In the genomic region with DNA sequence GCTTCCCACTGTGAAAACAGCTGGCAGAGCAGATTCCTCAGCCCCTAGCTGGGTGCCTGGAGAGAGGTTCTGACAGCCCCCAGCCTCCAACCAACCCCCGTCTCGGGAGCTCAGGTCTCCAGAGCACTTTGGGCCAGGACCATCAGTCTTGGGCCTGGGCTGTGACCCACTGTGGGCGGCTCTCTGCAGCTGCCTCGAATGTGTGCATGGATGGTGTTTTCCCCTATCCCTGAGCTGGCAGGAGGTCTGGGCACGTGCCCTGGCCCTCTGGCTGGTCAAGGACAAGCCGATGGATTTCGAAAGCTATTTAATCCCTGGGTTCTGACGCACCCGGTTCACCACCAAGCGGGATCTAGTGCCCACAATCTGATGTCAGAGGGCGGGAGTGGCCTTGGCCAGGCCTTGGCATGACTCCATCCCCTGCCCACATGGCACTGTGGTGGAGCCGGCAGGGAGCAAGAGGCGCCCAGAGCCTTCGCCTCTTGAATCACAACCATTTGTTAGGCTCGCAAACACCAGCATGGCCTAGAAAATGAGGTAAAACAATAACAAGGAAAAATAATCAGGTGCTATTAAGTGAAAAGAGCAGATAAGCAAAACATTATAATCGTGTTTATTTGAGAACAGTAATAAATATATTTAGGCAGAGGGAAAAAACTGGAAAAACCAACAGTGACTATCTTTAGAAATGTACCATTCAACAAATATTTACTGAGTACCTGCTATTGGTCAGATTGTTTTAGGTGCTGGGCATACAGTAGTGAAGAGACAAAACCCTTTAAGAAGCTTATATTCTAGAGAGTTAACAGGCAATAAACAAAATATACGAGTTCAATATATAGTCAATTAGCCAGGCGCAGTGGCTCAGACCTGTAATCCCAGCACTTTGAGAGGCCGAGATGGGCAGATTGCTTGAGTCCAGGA, we compare ENCODE assay signal across 1 cellular context.
TF ChIP-seq lines count a peak whose summit lies in the region.

No MANE protein-coding gene starts in this region.

TF ChIP-seq in HepG2, 621 proteins besides CTCF, POLR2A, EP300 and RAD21 (continued from another document and continues in another):
- TF ChIP-seq ZNF318 (CRISPR knock-in tag; IDR thresholded peaks at IDR 0.05), result peak; percentile 71; the same call in 1 of the 2 replicates
- peak; percentile 24; the same call in 1 of the 2 replicates for TF ChIP-seq SP5 (CRISPR knock-in tag; IDR thresholded peaks at IDR 0.05; ENCODE audit: borderline replicate concordance, low read depth)
- no peak for TF ChIP-seq ATRX (CRISPR knock-in tag; IDR thresholded peaks at IDR 0.05; ENCODE audit: borderline replicate concordance)
- no peak for TF ChIP-seq SMARCE1 (IDR thresholded peaks at IDR 0.05; ENCODE audit: borderline replicate concordance)
- no peak for TF ChIP-seq SUZ12 (IDR thresholded peaks at IDR 0.05; ENCODE audit: low read depth, low read length)
- TF ChIP-seq ZNF331 (CRISPR knock-in tag; IDR thresholded peaks at IDR 0.05), result 0 out of 2 replicates have a peak, but pooled peaks have one; percentile 26
- TF ChIP-seq ZNF446 (CRISPR knock-in tag; IDR thresholded peaks at IDR 0.05), result no peak
- TF ChIP-seq PRDM4 (CRISPR knock-in tag; IDR thresholded peaks at IDR 0.05; ENCODE audit: borderline replicate concordance), result no peak; the same call in 1 of the 2 replicates
- TF ChIP-seq ZNF563 (CRISPR knock-in tag; IDR thresholded peaks at IDR 0.05), result no peak
- no peak for TF ChIP-seq ZNF766 (CRISPR knock-in tag; IDR thresholded peaks at IDR 0.05; ENCODE audit: borderline replicate concordance)
- TF ChIP-seq MAZ (IDR thresholded peaks at IDR 0.05; ENCODE audit: borderline replicate concordance, low read depth, low read length), result no peak
- no peak for TF ChIP-seq MAZ (CRISPR knock-in tag; IDR thresholded peaks at IDR 0.05; ENCODE audit: low read depth)
- TF ChIP-seq ZNF547 (CRISPR knock-in tag; IDR thresholded peaks at IDR 0.05), result no peak
- TF ChIP-seq ZSCAN29 (CRISPR knock-in tag; conservative IDR thresholded peaks at IDR 0.05), result no peak
- TF ChIP-seq, protein P1, sequence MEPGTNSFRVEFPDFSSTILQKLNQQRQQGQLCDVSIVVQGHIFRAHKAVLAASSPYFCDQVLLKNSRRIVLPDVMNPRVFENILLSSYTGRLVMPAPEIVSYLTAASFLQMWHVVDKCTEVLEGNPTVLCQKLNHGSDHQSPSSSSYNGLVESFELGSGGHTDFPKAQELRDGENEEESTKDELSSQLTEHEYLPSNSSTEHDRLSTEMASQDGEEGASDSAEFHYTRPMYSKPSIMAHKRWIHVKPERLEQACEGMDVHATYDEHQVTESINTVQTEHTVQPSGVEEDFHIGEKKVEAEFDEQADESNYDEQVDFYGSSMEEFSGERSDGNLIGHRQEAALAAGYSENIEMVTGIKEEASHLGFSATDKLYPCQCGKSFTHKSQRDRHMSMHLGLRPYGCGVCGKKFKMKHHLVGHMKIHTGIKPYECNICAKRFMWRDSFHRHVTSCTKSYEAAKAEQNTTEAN (CRISPR knock-in tag; conservative IDR thresholded peaks at IDR 0.05), result no peak
- TF ChIP-seq MEIS2 (CRISPR knock-in tag; IDR thresholded peaks at IDR 0.05), result no peak
- TF ChIP-seq GPBP1L1 (CRISPR knock-in tag; IDR thresholded peaks at IDR 0.05), result no peak
- no peak for TF ChIP-seq ZNF343 (CRISPR knock-in tag; IDR thresholded peaks at IDR 0.05)
- no peak for TF ChIP-seq MXI1 (IDR thresholded peaks at IDR 0.05; ENCODE audit: borderline replicate concordance, low read depth, low read length)
- TF ChIP-seq NFRKB (IDR thresholded peaks at IDR 0.05), result no peak
- TF ChIP-seq, protein P2, sequence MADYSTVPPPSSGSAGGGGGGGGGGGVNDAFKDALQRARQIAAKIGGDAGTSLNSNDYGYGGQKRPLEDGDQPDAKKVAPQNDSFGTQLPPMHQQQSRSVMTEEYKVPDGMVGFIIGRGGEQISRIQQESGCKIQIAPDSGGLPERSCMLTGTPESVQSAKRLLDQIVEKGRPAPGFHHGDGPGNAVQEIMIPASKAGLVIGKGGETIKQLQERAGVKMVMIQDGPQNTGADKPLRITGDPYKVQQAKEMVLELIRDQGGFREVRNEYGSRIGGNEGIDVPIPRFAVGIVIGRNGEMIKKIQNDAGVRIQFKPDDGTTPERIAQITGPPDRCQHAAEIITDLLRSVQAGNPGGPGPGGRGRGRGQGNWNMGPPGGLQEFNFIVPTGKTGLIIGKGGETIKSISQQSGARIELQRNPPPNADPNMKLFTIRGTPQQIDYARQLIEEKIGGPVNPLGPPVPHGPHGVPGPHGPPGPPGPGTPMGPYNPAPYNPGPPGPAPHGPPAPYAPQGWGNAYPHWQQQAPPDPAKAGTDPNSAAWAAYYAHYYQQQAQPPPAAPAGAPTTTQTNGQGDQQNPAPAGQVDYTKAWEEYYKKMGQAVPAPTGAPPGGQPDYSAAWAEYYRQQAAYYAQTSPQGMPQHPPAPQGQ (CRISPR knock-in tag; IDR thresholded peaks at IDR 0.05; ENCODE audit: borderline replicate concordance), result no peak
- no peak for TF ChIP-seq SMARCC2 (IDR thresholded peaks at IDR 0.05)
- no peak for TF ChIP-seq JARID2 (CRISPR knock-in tag; IDR thresholded peaks at IDR 0.05; ENCODE audit: insufficient replicate concordance)
- no peak for TF ChIP-seq ZNF382 (CRISPR knock-in tag; IDR thresholded peaks at IDR 0.05; ENCODE audit: borderline replicate concordance)
- no peak for TF ChIP-seq ZFP36L2 (CRISPR knock-in tag; IDR thresholded peaks at IDR 0.05)
- no peak for TF ChIP-seq ZNF672 (CRISPR knock-in tag; IDR thresholded peaks at IDR 0.05)
- TF ChIP-seq, protein P3, sequence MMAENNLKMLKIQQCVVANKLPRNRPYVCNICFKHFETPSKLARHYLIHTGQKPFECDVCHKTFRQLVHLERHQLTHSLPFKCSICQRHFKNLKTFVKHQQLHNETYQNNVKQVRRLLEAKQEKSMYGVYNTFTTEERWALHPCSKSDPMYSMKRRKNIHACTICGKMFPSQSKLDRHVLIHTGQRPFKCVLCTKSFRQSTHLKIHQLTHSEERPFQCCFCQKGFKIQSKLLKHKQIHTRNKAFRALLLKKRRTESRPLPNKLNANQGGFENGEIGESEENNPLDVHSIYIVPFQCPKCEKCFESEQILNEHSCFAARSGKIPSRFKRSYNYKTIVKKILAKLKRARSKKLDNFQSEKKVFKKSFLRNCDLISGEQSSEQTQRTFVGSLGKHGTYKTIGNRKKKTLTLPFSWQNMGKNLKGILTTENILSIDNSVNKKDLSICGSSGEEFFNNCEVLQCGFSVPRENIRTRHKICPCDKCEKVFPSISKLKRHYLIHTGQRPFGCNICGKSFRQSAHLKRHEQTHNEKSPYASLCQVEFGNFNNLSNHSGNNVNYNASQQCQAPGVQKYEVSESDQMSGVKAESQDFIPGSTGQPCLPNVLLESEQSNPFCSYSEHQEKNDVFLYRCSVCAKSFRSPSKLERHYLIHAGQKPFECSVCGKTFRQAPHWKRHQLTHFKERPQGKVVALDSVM (CRISPR knock-in tag; IDR thresholded peaks at IDR 0.05), result no peak
- no peak for TF ChIP-seq CBX1 (IDR thresholded peaks at IDR 0.05; ENCODE audit: low read depth)
- no peak for TF ChIP-seq HINFP (CRISPR knock-in tag; IDR thresholded peaks at IDR 0.05; ENCODE audit: low read depth)
- 0 out of 2 replicates have a peak, but pooled peaks have one; percentile 14 for TF ChIP-seq BCL6 (CRISPR knock-in tag; IDR thresholded peaks at IDR 0.05)
- TF ChIP-seq, protein P4, sequence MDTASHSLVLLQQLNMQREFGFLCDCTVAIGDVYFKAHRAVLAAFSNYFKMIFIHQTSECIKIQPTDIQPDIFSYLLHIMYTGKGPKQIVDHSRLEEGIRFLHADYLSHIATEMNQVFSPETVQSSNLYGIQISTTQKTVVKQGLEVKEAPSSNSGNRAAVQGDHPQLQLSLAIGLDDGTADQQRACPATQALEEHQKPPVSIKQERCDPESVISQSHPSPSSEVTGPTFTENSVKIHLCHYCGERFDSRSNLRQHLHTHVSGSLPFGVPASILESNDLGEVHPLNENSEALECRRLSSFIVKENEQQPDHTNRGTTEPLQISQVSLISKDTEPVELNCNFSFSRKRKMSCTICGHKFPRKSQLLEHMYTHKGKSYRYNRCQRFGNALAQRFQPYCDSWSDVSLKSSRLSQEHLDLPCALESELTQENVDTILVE (CRISPR knock-in tag; IDR thresholded peaks at IDR 0.05), result peak; percentile 67; the same call in 1 of the 2 replicates
- TF ChIP-seq MTA3 (CRISPR knock-in tag; IDR thresholded peaks at IDR 0.05), result no peak
